Comparison of ENCODE assay signal across 1 cellular context in genomic region chr5:42992035-42992570, GRCh38.
TF ChIP-seq lines count a peak whose summit lies in the region.

No MANE protein-coding gene starts in this region.

TF ChIP-seq in GM12878, 131 proteins besides CTCF, POLR2A, EP300 and RAD21 (continued from another document and continues in another):
- TF ChIP-seq CREM (IDR thresholded peaks at IDR 0.05; ENCODE audit: low read depth): peak; percentile 67; the same call in 1 of the 2 replicates
- TF ChIP-seq GATAD2B (conservative IDR thresholded peaks at IDR 0.05; ENCODE audit: low read depth): peak; percentile 55
- peak; percentile 87 for TF ChIP-seq TAF1 (IDR thresholded peaks at IDR 0.05; ENCODE audit: borderline replicate concordance, low read depth, low read length)
- peak; percentile 23 for TF ChIP-seq SP1 (IDR thresholded peaks at IDR 0.05; ENCODE audit: low read depth, low read length)
- 0 out of 2 replicates have a peak, but pooled peaks have one; percentile 29 for TF ChIP-seq RFX5 (IDR thresholded peaks at IDR 0.05; ENCODE audit: low read depth, low read length)
- TF ChIP-seq MTA2 (IDR thresholded peaks at IDR 0.05; ENCODE audit: low read depth): peak; percentile 54
- TF ChIP-seq TARDBP (IDR thresholded peaks at IDR 0.05; ENCODE audit: borderline replicate concordance): no peak
- TF ChIP-seq IKZF2 (IDR thresholded peaks at IDR 0.05): peak; percentile 75 to 77
- no peak for TF ChIP-seq ATF3 (IDR thresholded peaks at IDR 0.05; ENCODE audit: borderline replicate concordance, extremely low read depth, low read depth, low read length)
- TF ChIP-seq SRF (IDR thresholded peaks at IDR 0.05; ENCODE audit: low read depth in 2 of 2, low read length in 2 of 2): no peak
- peak; percentile 81 for TF ChIP-seq CREB1 (IDR thresholded peaks at IDR 0.05; ENCODE audit: low read depth)
- TF ChIP-seq EZH2 (IDR thresholded peaks at IDR 0.05; ENCODE audit: borderline replicate concordance, control insufficient read depth, low read depth, low read length): no peak
- TF ChIP-seq ATF7 (IDR thresholded peaks at IDR 0.05; ENCODE audit: low read depth): no peak; the same call in 1 of the 2 replicates
- no peak for TF ChIP-seq PRDM15 (CRISPR knock-in tag; IDR thresholded peaks at IDR 0.05)
- peak; percentile 63; the same call in 1 of the 2 replicates for TF ChIP-seq TCF3 (IDR thresholded peaks at IDR 0.05; ENCODE audit: borderline replicate concordance, insufficient read depth, low read depth, low read length)
- no peak for TF ChIP-seq YBX1 (IDR thresholded peaks at IDR 0.05)
- 0 out of 2 replicates have a peak, but pooled peaks have one; percentile 6 for TF ChIP-seq JUND (IDR thresholded peaks at IDR 0.05; ENCODE audit: low read depth, low read length)
- no peak for TF ChIP-seq ZSCAN29 (IDR thresholded peaks at IDR 0.05)
- no peak for TF ChIP-seq CHD4 (IDR thresholded peaks at IDR 0.05)
- TF ChIP-seq E4F1 (IDR thresholded peaks at IDR 0.05; ENCODE audit: borderline replicate concordance, partially characterized antibody): peak; percentile 30
- TF ChIP-seq MEF2B (IDR thresholded peaks at IDR 0.05; ENCODE audit: partially characterized antibody, poor library complexity, severe bottlenecking): no peak
- no peak for TF ChIP-seq CHD1 (IDR thresholded peaks at IDR 0.05; ENCODE audit: low read depth, low read length)
- TF ChIP-seq YY1 (IDR thresholded peaks at IDR 0.05; ENCODE audit: low read depth, low read length): peak; percentile 88
- no peak for TF ChIP-seq NFIC (IDR thresholded peaks at IDR 0.05; ENCODE audit: low read depth, low read length)
- TF ChIP-seq RB1 (IDR thresholded peaks at IDR 0.05; ENCODE audit: borderline replicate concordance): 0 out of 2 replicates have a peak, but pooled peaks have one; percentile 21
- no peak for TF ChIP-seq RCOR1 (conservative IDR thresholded peaks at IDR 0.05; ENCODE audit: low read depth, low read length)
- TF ChIP-seq ZNF592 (IDR thresholded peaks at IDR 0.05): no peak
- 0 out of 2 replicates have a peak, but pooled peaks have one; percentile 27 for TF ChIP-seq IRF4 (IDR thresholded peaks at IDR 0.05; ENCODE audit: low read depth, low read length)
- no peak for TF ChIP-seq ZNF24 (IDR thresholded peaks at IDR 0.05)
- peak; percentile 57; the same call in 1 of the 2 replicates for TF ChIP-seq SPI1 (IDR thresholded peaks at IDR 0.05; ENCODE audit: borderline replicate concordance, insufficient read depth, low read depth, low read length)
- TF ChIP-seq BACH1 (IDR thresholded peaks at IDR 0.05; ENCODE audit: borderline replicate concordance): peak; percentile 77
- TF ChIP-seq SIN3A (IDR thresholded peaks at IDR 0.05; ENCODE audit: low read depth, low read length): 0 out of 2 replicates have a peak, but pooled peaks have one; percentile 30
- no peak for TF ChIP-seq ZNF622 (IDR thresholded peaks at IDR 0.05)
- TF ChIP-seq FOS (IDR thresholded peaks at IDR 0.05; ENCODE audit: borderline replicate concordance, extremely low read depth, insufficient read length): no peak
- no peak for TF ChIP-seq USF2 (IDR thresholded peaks at IDR 0.05; ENCODE audit: borderline replicate concordance, low read depth, low read length)
- no peak for TF ChIP-seq HDGF (IDR thresholded peaks at IDR 0.05)
- peak; percentile 68; the same call in 1 of the 2 replicates for TF ChIP-seq GABPA (IDR thresholded peaks at IDR 0.05; ENCODE audit: low read depth)
- no peak; the same call in 1 of the 2 replicates for TF ChIP-seq PAX5 (IDR thresholded peaks at IDR 0.05; ENCODE audit: borderline replicate concordance, low read depth, low read length)
- TF ChIP-seq MTA3 (IDR thresholded peaks at IDR 0.05; ENCODE audit: borderline replicate concordance, low read length): 0 out of 2 replicates have a peak, but pooled peaks have one; percentile 39
- peak; percentile 59; the same call in 1 of the 2 replicates for TF ChIP-seq ZNF207 (IDR thresholded peaks at IDR 0.05; ENCODE audit: borderline replicate concordance)
- TF ChIP-seq SMAD1 (IDR thresholded peaks at IDR 0.05; ENCODE audit: low read depth, partially characterized antibody): no peak
- no peak for TF ChIP-seq CUX1 (IDR thresholded peaks at IDR 0.05; ENCODE audit: insufficient replicate concordance, low read depth, low read length)
- TF ChIP-seq NKRF (conservative IDR thresholded peaks at IDR 0.05): peak; percentile 48
- TF ChIP-seq EGR1 (IDR thresholded peaks at IDR 0.05; ENCODE audit: borderline replicate concordance in 1 of 2, low read depth in 2 of 2, low read length in 2 of 2): peak in 1 of 2 experiments; percentile 39; a peak in 1 of 3 replicates
- TF ChIP-seq MAX (IDR thresholded peaks at IDR 0.05; ENCODE audit: low read depth, low read length): no peak
